ENCODE assay signal across 8 cellular contexts in the genomic region with DNA sequence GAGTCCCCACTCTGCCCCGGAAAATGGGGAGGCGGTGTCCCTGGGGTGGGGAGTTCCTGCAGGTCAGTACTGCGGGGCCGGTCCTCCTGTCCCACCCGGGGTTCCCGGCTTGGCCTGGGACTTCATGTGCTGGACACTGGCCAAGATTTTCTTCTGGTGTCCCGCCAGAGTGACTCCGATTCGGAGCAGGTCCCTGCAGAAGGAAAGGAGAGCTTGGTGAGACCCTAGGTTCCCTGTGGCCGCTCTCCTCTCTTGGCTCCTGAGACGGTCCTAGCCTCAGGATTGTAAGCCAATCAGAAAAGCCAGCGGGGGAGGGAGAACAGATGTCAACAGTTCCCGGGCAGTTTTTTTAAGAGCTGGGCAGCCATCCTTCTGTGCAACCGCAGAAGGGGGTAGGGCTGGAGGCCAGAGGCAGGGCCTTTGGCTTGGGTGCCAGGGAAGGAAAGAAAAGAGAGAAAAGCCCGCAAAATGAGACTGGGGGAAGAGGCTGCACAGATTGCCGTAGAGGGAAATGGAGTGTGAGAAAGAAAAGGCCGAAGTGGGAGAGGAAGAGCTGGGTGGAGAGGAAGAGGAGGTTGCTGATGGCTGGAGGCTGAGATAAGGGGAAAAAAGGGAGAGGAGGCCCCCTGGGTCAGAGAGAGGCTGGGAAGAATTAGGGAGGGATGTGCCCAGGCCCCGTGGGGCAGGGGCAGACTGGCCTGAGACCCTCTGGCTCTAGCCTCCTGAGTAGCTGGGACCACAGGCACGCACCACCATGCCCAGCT. TPM values are rescaled to one million over a fixed set of nuclear protein-coding genes. Genes with fewer than 3 reads are reported as not detected.
DNase-seq lines count a peak whose midpoint lies in the region; ATAC-seq and TF ChIP-seq lines count a peak whose summit lies in the region.

No MANE protein-coding gene starts in this region.

- H3K27me3 Mint-ChIP-seq in H9 (ENCODE audit: low read depth) (peaks cover 2% of the 10 kb centered on the region), memory B cell (no peaks in the 10 kb centered on the region)

- peak; percentile 97 for ATAC-seq in memory B cell (ENCODE audit: low read depth)

- no peak for TF ChIP-seq POLR2A in tibial nerve (IDR thresholded peaks at IDR 0.05)

- H3K36me3 Mint-ChIP-seq in H9 (ENCODE audit: insufficient read depth in 1 of 3, low read depth in 3 of 3) (peaks cover 45 to 72% (median 56%) of the 10 kb centered on the region in 3 experiments; a peak in 6 of 7 replicates), memory B cell (no peaks in the 10 kb centered on the region)

- no peak overlapping the region for H2AK5ac ChIP-seq in H9 (ENCODE audit: insufficient read length, low read length)

- H2AFZ ChIP-seq in H9 (ENCODE audit: low read length), result no peak overlapping the region

- no peak overlapping the region for H3T11ph ChIP-seq in H9 (ENCODE audit: low read length)

- no peak overlapping the region for H3K4me2 ChIP-seq in H9 (ENCODE audit: insufficient read depth, insufficient read length, low read length)

- H3K9me3 Mint-ChIP-seq in H9 (no peaks in the 10 kb centered on the region), memory B cell (no peaks in the 10 kb centered on the region)

- H3K27ac Mint-ChIP-seq in H9 (peak overlapping the region in 2 of 3 experiments; percentile 61 to 91; a peak in 4 of 7 replicates), memory B cell (peak overlapping the region; percentile 83)

- POLR2A ChIA-PET in A673 (lab: Charles Lee; ENCODE audit: low non-redundant PET), result no interaction called here
- POLR2A ChIA-PET in GM10248 (lab: Yijun Ruan, JAX), result no interaction called here

- H4K20me1 ChIP-seq in H9 (ENCODE audit: control insufficient read depth, insufficient read depth, insufficient read length), result no peaks in the 10 kb centered on the region

- H3K23me2 ChIP-seq in H9 (ENCODE audit: insufficient read length, low read depth, low read length, poor library complexity, severe bottlenecking), result no peaks in the 10 kb centered on the region

- H3K27ac ChIP-seq in A673 (ENCODE audit: low read depth, low read length, poor library complexity, severe bottlenecking), result peak overlapping the region; percentile 45
- no peak overlapping the region for H3K27ac ChIP-seq in H9 (ENCODE audit: insufficient read length, low read depth, low read length)
- no peak overlapping the region for H3K27ac ChIP-seq in duodenal mucosa (ENCODE audit: low read depth, low read length)
- peak overlapping the region in 3 of 4 donors; percentile 59 to 78 (median 76) for H3K27ac ChIP-seq in tibial nerve

- no peak overlapping the region for H3K4ac ChIP-seq in H9 (ENCODE audit: low read depth, low read length)

- H3K9me3 ChIP-seq in A673 (ENCODE audit: low read depth, low read length, poor library complexity, severe bottlenecking) (no peaks in the 10 kb centered on the region), H9 (ENCODE audit: control insufficient read depth, low read depth, low read length) (no peaks in the 10 kb centered on the region), duodenal mucosa (ENCODE audit: control insufficient read depth in 1 of 2, low read length in 2 of 2) (no peaks in the 10 kb centered on the region), tibial nerve (no peaks in the 10 kb centered on the region)

- no peak overlapping the region for H3K23ac ChIP-seq in H9 (ENCODE audit: insufficient read length, low read depth, low read length)

- DNase-seq in A673 (ENCODE audit: low spot score), result peak; percentile 73
- peak; percentile 94 for DNase-seq in GM10248 (ENCODE audit: extremely low spot score)
- DNase-seq in H9, result peak; percentile 83
- DNase-seq in LNCaP clone FGC (ENCODE audit: low read depth), result peak; percentile 43
- DNase-seq in SIG-M5 treated with dmso at 0.1 percent for 504 hours (lab: John Stamatoyannopoulos, UW; ENCODE audit: unreplicated experiment), result peak; percentile 93
- peak; percentile 64 to 74 for DNase-seq in memory B cell (ENCODE audit: low spot score in 2 of 2)
- DNase-seq in tibial nerve (ENCODE audit: low spot score in 2 of 2), result peak; percentile 53 to 83

- H2BK120ac ChIP-seq in H9 (ENCODE audit: low read depth, low read length, poor library complexity, severe bottlenecking), result no peak overlapping the region

- H2BK5ac ChIP-seq in H9 (ENCODE audit: insufficient read length, low read length), result no peak overlapping the region

- H3K4me1 ChIP-seq in A673 (ENCODE audit: insufficient read depth, low read length, poor library complexity, severe bottlenecking) (peaks cover 20% of the 10 kb centered on the region), H9 (ENCODE audit: insufficient read depth, low read length) (no peaks in the 10 kb centered on the region), duodenal mucosa (ENCODE audit: control insufficient read depth in 1 of 2, insufficient read depth in 2 of 2, low read length in 2 of 2) (peaks cover 23 to 29% of the 10 kb centered on the region in 2 donors), tibial nerve (peaks cover 0 to 35% (median 4%) of the 10 kb centered on the region in 4 donors)

- H3K36me3 ChIP-seq in A673 (ENCODE audit: insufficient read depth, low read length, poor library complexity, severe bottlenecking) (peaks cover 54% of the 10 kb centered on the region), duodenal mucosa (ENCODE audit: control insufficient read depth in 1 of 2, insufficient read depth in 2 of 2, low read length in 2 of 2) (peaks cover 0 to 36% of the 10 kb centered on the region in 2 donors), tibial nerve (peaks cover 0 to 44% (median 0%) of the 10 kb centered on the region in 3 donors)

- WGBS in H9 (ENCODE audit: extremely low coverage, insufficient read length, low lambda C conversion rate), result no CpG with 5 or more reads among the region's 19 CpGs
- WGBS in tibial nerve, 2 donors, result 21 to 26% methylated on average over 18 to 19 of the region's 19 CpGs

- H2BK15ac ChIP-seq in H9 (ENCODE audit: low read depth, low read length), result no peak overlapping the region

- H3K9ac ChIP-seq in H9 (ENCODE audit: extremely low read depth, insufficient read length, low read length) (no peak overlapping the region), duodenal mucosa (ENCODE audit: low read depth in 1 of 2, low read length in 2 of 2) (peak overlapping the region; percentile 34 to 47)

- H3K14ac ChIP-seq in H9 (ENCODE audit: insufficient read depth, low read length), result no peak overlapping the region

- TF ChIP-seq EP300 in tibial nerve (IDR thresholded peaks at IDR 0.05), result peak in 1 of 2 donors; percentile 21

- CTCF ChIA-PET in A673 (lab: Charles Lee), result interaction anchor here (4.8 kb wide), 1 partner anchor 48 kb away, joined by 50 read pairs; the partner anchor contains the start of gene SLC12A9
- CTCF ChIA-PET in GM10248 (lab: Yijun Ruan, JAX), result interaction anchor here (0.8 to 11.3 kb wide), 8 partner anchors 12 to 98 kb away, joined by 3 to 188 read pairs (median 4); partner anchors contain the start of genes POP7 and SLC12A9

- no peak overlapping the region for H3K56ac ChIP-seq in H9 (ENCODE audit: insufficient read length, low read depth, low read length)

- H3K4me1 Mint-ChIP-seq in H9 (peaks cover 16 to 21% of the 10 kb centered on the region in 2 experiments), memory B cell (peaks cover 26% of the 10 kb centered on the region)

- no peak overlapping the region for H4K8ac ChIP-seq in H9 (replicated peaks; ENCODE audit: insufficient read length, low read depth, low read length)

- H3K4me3 Mint-ChIP-seq in H9 (no peak overlapping the region; a peak in 1 of 5 replicates), memory B cell (peak overlapping the region; percentile 78)

- no peaks in the 10 kb centered on the region for H3K27me3 ChIP-seq in A673 (replicated peaks; ENCODE audit: insufficient read depth, low read depth, low read length, poor library complexity)
- H3K27me3 ChIP-seq in H9 (ENCODE audit: insufficient read depth, low read length), result no peaks in the 10 kb centered on the region
- H3K27me3 ChIP-seq in duodenal mucosa (ENCODE audit: control insufficient read depth in 1 of 2, insufficient read depth in 2 of 2, low read length in 2 of 2), result no peaks in the 10 kb centered on the region
- peaks cover 0 to 8% of the 10 kb centered on the region in 2 donors for H3K27me3 ChIP-seq in tibial nerve

- H3K4me3 ChIP-seq in A673 (ENCODE audit: low read depth, low read length, poor library complexity, severe bottlenecking) (no peak overlapping the region), LNCaP clone FGC (ENCODE audit: low read depth, low read length) (no peak overlapping the region), duodenal mucosa (ENCODE audit: low read depth in 1 of 2, low read length in 2 of 2) (peak overlapping the region; percentile 52 to 55), tibial nerve (peak overlapping the region in 2 of 4 donors; percentile 4 to 26)

- no peak overlapping the region for H3K18ac ChIP-seq in H9 (ENCODE audit: insufficient read length, low read depth, low read length)

- H2BK12ac ChIP-seq in H9 (ENCODE audit: insufficient read length, low read depth, low read length), result no peak overlapping the region

- H2BK20ac ChIP-seq in H9 (ENCODE audit: low read depth, low read length, poor library complexity, severe bottlenecking), result no peak overlapping the region

- TF ChIP-seq CTCF in A673 (conservative IDR thresholded peaks at IDR 0.05; ENCODE audit: low read depth, low read length), result no peak
- no peak for TF ChIP-seq CTCF in GM10248 (IDR thresholded peaks at IDR 0.05; ENCODE audit: control extremely low read depth, extremely low read depth, low read depth, missing control alignments)
- TF ChIP-seq CTCF in H9 (conservative IDR thresholded peaks at IDR 0.05), result no peak
- TF ChIP-seq CTCF in LNCaP clone FGC (IDR thresholded peaks at IDR 0.05; ENCODE audit: control insufficient read depth, extremely low read depth, insufficient read depth), result no peak
- TF ChIP-seq CTCF in tibial nerve (IDR thresholded peaks at IDR 0.05), result no peak

- intact Hi-C loops in A673 (cut with micrococcal nuclease; ENCODE audit: unreplicated experiment), result no loop called here

- H4K5ac ChIP-seq in H9 (ENCODE audit: insufficient read length, low read depth, low read length), result no peak overlapping the region

- BruUV-seq in A673 (replicated peaks; lab: Mats Ljungman, UMichigan), result no TSS peak

- H3K79me2 ChIP-seq in H9 (ENCODE audit: insufficient read depth, low read length), result no peaks in the 10 kb centered on the region

- H4K91ac ChIP-seq in H9 (ENCODE audit: insufficient read length, low read depth, low read length), result no peak overlapping the region

- H3K79me1 ChIP-seq in H9 (ENCODE audit: insufficient read depth, low read depth, low read length, poor library complexity, severe bottlenecking), result no peaks in the 10 kb centered on the region

RNA-seq across cellular contexts. Expression of gene EPHB4, which starts 23.7 kb away (rescaled TPM):
- total RNA-seq in A673 (2021) (90.4 and 92.6 TPM in 2 replicates), H9 (2021) (132 and 135 TPM in 2 replicates), tibial nerve (10 to 100 TPM; 15.5 to 37.5 (median 25.9) TPM)

RNA-seq across cellular contexts. Expression of gene SLC12A9, which starts 48.9 kb away (rescaled TPM):
- total RNA-seq in A673 (2021) (23.8 and 26.1 TPM in 2 replicates), H9 (2021) (42.3 and 43.0 TPM in 2 replicates), tibial nerve (10 to 100 TPM; 11.8 to 36.8 (median 32.1) TPM)

Comparison
In these comparisons a context has a peak if more than half of its experiments do, and no peak if none do; other contexts are left out.
1. DNase-seq: peak in every context shown above with its lines; median percentile 94 in GM10248; 93 in SIG-M5 treated with dmso at 0.1 percent for 504 hours; 83 in H9; 73 in A673; 69 in memory B cell; 68 in tibial nerve; 43 in LNCaP clone FGC.
2. H3K27ac ChIP-seq: peak in A673 (single experiment) and tibial nerve (3 of 4); none in H9 (single experiment) and duodenal mucosa (single experiment).
3. H3K4me3 ChIP-seq: peak in duodenal mucosa (2 of 2); none in A673 (single experiment) and LNCaP clone FGC (single experiment).